ENCODE assay signal across 24 cellular contexts in genomic region chr10:131429141-131429540, GRCh38.
A peak's percentile ranks its signal among the peaks of the same experiment; 100 is the strongest.
DNase-seq lines count a peak whose midpoint lies in the region; ATAC-seq, FAIRE-seq and TF ChIP-seq lines count a peak whose summit lies in the region.
"Had no signal": no experiment of that assay in that cellular context is flagged by ENCODE, and none has a peak within 500 bp of the region (broad histone marks: within the 10 kb centered on the region; RNA-seq: fewer than 3 reads in every experiment).

No MANE protein-coding gene starts in this region.

- WGBS in suprapubic skin: 61% methylated on average over 5 of the region's 5 CpGs
- WGBS in testis, 2 donors: 59 to 70% methylated on average over 3 to 5 of the region's 5 CpGs

- H3K27ac ChIP-seq in kidney (ENCODE audit: low read depth in 2 of 2, low read length in 2 of 2) (no peak overlapping the region), suprapubic skin (peak overlapping the region; percentile 54), testis (no peak overlapping the region)
- H3K27ac ChIP-seq: BLaER1 treated with 17β-estradiol and CSF1 and Interleukin-3, amounts not matched to agents 10 nM and 100 nM; C4-2B had no signal

- TF ChIP-seq EP300 in suprapubic skin (IDR thresholded peaks at IDR 0.05): no peak

- no peak for FAIRE-seq in kidney (lab: Jason Lieb, UNC)
- FAIRE-seq: A204.1, D721Med, G401.6, GM12891, GM19239 had no signal

- H3K4me1 ChIP-seq in kidney (ENCODE audit: control insufficient read depth in 1 of 2, insufficient read depth in 1 of 2, low read depth in 1 of 2, low read length in 2 of 2): peaks cover 0 to 5% of the 10 kb centered on the region in 2 donors
- H3K4me1 ChIP-seq in suprapubic skin: no peaks in the 10 kb centered on the region
- H3K4me1 ChIP-seq in testis: peaks cover 36% of the 10 kb centered on the region
- H3K4me1 ChIP-seq: BE2C, Caco-2 had no signal

- peaks cover 30% of the 10 kb centered on the region for H3K27me3 ChIP-seq in suprapubic skin
- no peaks in the 10 kb centered on the region for H3K27me3 ChIP-seq in testis
- H3K27me3 ChIP-seq: BE2C; BLaER1 treated with 17β-estradiol and CSF1 and Interleukin-3, amounts not matched to agents 10 nM and 100 nM had no signal

- DNase-seq in cardiac septum (ENCODE audit: low spot score): peak; percentile 46
- no peak for DNase-seq in left cardiac atrium
- DNase-seq in kidney: peak; percentile 41
- DNase-seq in sciatic nerve (ENCODE audit: low spot score): no peak
- no peak for DNase-seq in suprapubic skin (ENCODE audit: low spot score in 2 of 2)
- no peak for DNase-seq in activated T-cell treated with anti-CD3 and anti-CD28 coated beads, Interleukin-2, amount 50 U/mL, for 1 hour
- DNase-seq in testis: no peak
- no peak for DNase-seq in ecto neural progenitor cell (ENCODE audit: low spot score)
- DNase-seq: 8988T; ACHN; BE2C; Caco-2; Calu3; CD4-positive, alpha-beta T cell; CD8-positive, alpha-beta T cell; DMS79 treated with DMSO at 0.1 percent for 48 hours; GF-D8 had no signal

- no peak overlapping the region for H3K4me3 ChIP-seq in kidney (ENCODE audit: low read length in 2 of 2)
- H3K4me3 ChIP-seq in suprapubic skin: no peak overlapping the region
- no peak overlapping the region for H3K4me3 ChIP-seq in testis
- H3K4me3 ChIP-seq: BLaER1 treated with 17β-estradiol and CSF1 and Interleukin-3, amounts not matched to agents 10 nM and 100 nM had no signal

- no peak overlapping the region for H3K9ac ChIP-seq in kidney (ENCODE audit: low read length in 2 of 2)
- H3K9ac ChIP-seq: BLaER1 treated with 17β-estradiol and CSF1 and Interleukin-3, amounts not matched to agents 10 nM and 100 nM had no signal

- H3K9me3 ChIP-seq in kidney (ENCODE audit: control insufficient read depth in 1 of 2, low read length in 2 of 2) (no peaks in the 10 kb centered on the region), suprapubic skin (no peaks in the 10 kb centered on the region), testis (no peaks in the 10 kb centered on the region)
- H3K9me3 ChIP-seq: BE2C; BLaER1 treated with 17β-estradiol and CSF1 and Interleukin-3, amounts not matched to agents 10 nM and 100 nM; Caco-2 had no signal

- TF ChIP-seq POLR2A in suprapubic skin (IDR thresholded peaks at IDR 0.05) (no peak), testis (IDR thresholded peaks at IDR 0.05) (no peak)

- intact Hi-C loops in cardiac septum (cut with DNase I): no loop called here
- intact Hi-C loops in left cardiac atrium (cut with DNase I): no loop called here
- intact Hi-C loops in kidney (cut with DNase I): no loop called here
- intact Hi-C loops in sciatic nerve (cut with DNase I): no loop called here
- intact Hi-C loops in testis (cut with DNase I; ENCODE audit: low total_unique reads): no loop called here

- no peaks in the 10 kb centered on the region for H3K36me3 ChIP-seq in kidney (ENCODE audit: control insufficient read depth in 1 of 2, insufficient read depth in 2 of 2, low read length in 2 of 2)
- no peaks in the 10 kb centered on the region for H3K36me3 ChIP-seq in suprapubic skin
- H3K36me3 ChIP-seq in testis (ENCODE audit: low read depth, missing control alignments): no peaks in the 10 kb centered on the region
- H3K36me3 ChIP-seq: BE2C; BLaER1 treated with 17β-estradiol and CSF1 and Interleukin-3, amounts not matched to agents 10 nM and 100 nM had no signal

- no peak for TF ChIP-seq CTCF in kidney (IDR thresholded peaks at IDR 0.05; ENCODE audit: borderline replicate concordance, extremely low read depth, insufficient read depth)
- no peak for TF ChIP-seq CTCF in suprapubic skin (IDR thresholded peaks at IDR 0.05)
- no peak for TF ChIP-seq CTCF in testis (IDR thresholded peaks at IDR 0.05)

- no peak for ATAC-seq in left cardiac atrium
- peak; percentile 9 for ATAC-seq in sciatic nerve
- ATAC-seq: CD8-positive, alpha-beta T cell had no signal

Comparison
In these comparisons a context has a peak if more than half of its experiments do, and no peak if none do; other contexts are left out.
1. DNase-seq: peak in cardiac septum (single experiment) and kidney (single experiment); none in left cardiac atrium (single experiment), sciatic nerve (single experiment), suprapubic skin (0 of 2), activated T-cell treated with anti-CD3 and anti-CD28 coated beads, Interleukin-2, amount 50 U/mL, for 1 hour (single experiment), testis (single experiment) and ecto neural progenitor cell (single experiment).